6 cellular contexts compared by ENCODE assay signal in genomic region chr11:65539401-65540289, GRCh38. TPM values are rescaled to one million over a fixed set of nuclear protein-coding genes. Genes with fewer than 3 reads are reported as not detected.
DNase-seq lines count a peak whose midpoint lies in the region; ATAC-seq and TF ChIP-seq lines count a peak whose summit lies in the region.

No MANE protein-coding gene starts in this region.

- in situ Hi-C loops in Panc1 (cut with HindIII; ENCODE audit: low pct_unique_long_range_greater_than_20kb, low sequenced_read_pairs): no loop called here

- H3K9me3 ChIP-seq in BE2C: no peaks in the 10 kb centered on the region
- no peaks in the 10 kb centered on the region for H3K9me3 ChIP-seq in Panc1 (ENCODE audit: control insufficient read depth, insufficient read depth, low read depth, low read length)
- no peaks in the 10 kb centered on the region for H3K9me3 ChIP-seq in right cardiac atrium (ENCODE audit: control insufficient read depth, low read length)

- intact Hi-C loops in Panc1 (cut with micrococcal nuclease; ENCODE audit: unreplicated experiment): no loop called here
- intact Hi-C loops in right cardiac atrium (cut with DNase I): loop anchor here in 3 of 4 donors (5.0 to 10.0 kb wide), 2 partner anchors 53 to 65 kb away; no protein-coding TSS in a partner anchor

- H3K27ac ChIP-seq in Panc1 (ENCODE audit: low read length) (peak overlapping the region; percentile 79), right cardiac atrium (ENCODE audit: low read length) (peak overlapping the region; percentile 79)

- TF ChIP-seq CTCF in BE2C (IDR thresholded peaks at IDR 0.05; ENCODE audit: low read depth, low read length) (no peak), Panc1 (IDR thresholded peaks at IDR 0.05) (peak; percentile 35; the same call in 1 of the 2 replicates)

- H3K4me1 ChIP-seq in BE2C: no peaks in the 10 kb centered on the region
- peaks cover 18% of the 10 kb centered on the region for H3K4me1 ChIP-seq in Panc1 (ENCODE audit: control insufficient read depth, insufficient read depth, low read length)
- peaks cover 6% of the 10 kb centered on the region for H3K4me1 ChIP-seq in right cardiac atrium (ENCODE audit: control insufficient read depth, insufficient read depth, low read length)

- peak overlapping the region; percentile 49 for H3K4me3 ChIP-seq in BE2C (ENCODE audit: low read depth, low read length)
- H3K4me3 ChIP-seq in Panc1 (ENCODE audit: low read depth in 2 of 2, low read length in 2 of 2): peak overlapping the region; percentile 64 to 68
- peak overlapping the region; percentile 36 for H3K4me3 ChIP-seq in right cardiac atrium (ENCODE audit: low read length)

- CTCF ChIA-PET in Panc1 (lab: Charles Lee): interaction anchor here (0.7 to 2.7 kb wide), 7 partner anchors 10 to 54 kb away, joined by 3 to 22 read pairs (median 3); partner anchors contain the start of genes FAM89B and ZNRD2

- POLR2A ChIA-PET in Panc1 (lab: Charles Lee): interaction anchor here (0.6 to 0.9 kb wide), 2 partner anchors 61 to 116 kb away, joined by 3 read pairs; no protein-coding TSS in a partner anchor

- no peaks in the 10 kb centered on the region for H3K36me3 ChIP-seq in BE2C
- H3K36me3 ChIP-seq in Panc1 (ENCODE audit: control insufficient read depth, insufficient read depth, low read length): peaks cover 2% of the 10 kb centered on the region; the same call in 1 of the 2 replicates

- ATAC-seq in GM21737 (IDR thresholded peaks at IDR 0.05; ENCODE audit: unreplicated experiment): peak; percentile 41
- peak; percentile 79 for ATAC-seq in Panc1
- no peak for ATAC-seq in right cardiac atrium

- DNase-seq in BE2C (no peak), Panc1 (ENCODE audit: low read depth, low spot score) (no peak), right cardiac atrium (no peak), ureter (ENCODE audit: low spot score) (peak; percentile 78), CD1c-positive myeloid dendritic cell (ENCODE audit: extremely low spot score) (no peak)

- BruUV-seq in Panc1 (replicated peaks; lab: Mats Ljungman, UMichigan): no TSS peak

- H3K27me3 ChIP-seq in BE2C (no peaks in the 10 kb centered on the region), Panc1 (ENCODE audit: control insufficient read depth, insufficient read depth, low read length) (no peaks in the 10 kb centered on the region), right cardiac atrium (ENCODE audit: control insufficient read depth, insufficient read depth) (no peaks in the 10 kb centered on the region)

- 42% methylated on average over 90 of the region's 90 CpGs for WGBS in right cardiac atrium

RNA-seq across cellular contexts. Expression of gene SCYL1, which starts 14.8 kb away (rescaled TPM):
- polyA plus RNA-seq in BE2C (2012; ENCODE audit: insufficient read depth, insufficient read length, low read depth): 66.9 TPM
- total RNA-seq in Panc1 (2021; ENCODE audit: unreplicated experiment) (117 TPM), right cardiac atrium (10 to 100 TPM; 59.9 to 65.2 (median 62.8) TPM), ureter (62.9 TPM)
- polyA plus RNA-seq in Panc1 (2012; ENCODE audit: insufficient read length): 172 TPM
- 56.6 TPM for polyA plus RNA-seq in right cardiac atrium

RNA-seq across cellular contexts. Expression of gene LTBP3, which starts 18.5 kb away (rescaled TPM):
- 99.8 TPM for polyA plus RNA-seq in BE2C (2012; ENCODE audit: insufficient read depth, insufficient read length, low read depth)
- total RNA-seq in Panc1 (2021; ENCODE audit: unreplicated experiment): 133 TPM
- polyA plus RNA-seq in Panc1 (2012; ENCODE audit: insufficient read length): 275 TPM
- total RNA-seq in right cardiac atrium: 100 to 1,000 TPM; 128 to 161 (median 140) TPM
- 60.2 TPM for polyA plus RNA-seq in right cardiac atrium
- total RNA-seq in ureter: 120 TPM

RNA-seq across cellular contexts. Expression of gene ZNRD2, which starts 30.6 kb away (rescaled TPM):
- polyA plus RNA-seq in BE2C (2012; ENCODE audit: insufficient read depth, insufficient read length, low read depth): 321 TPM
- total RNA-seq in Panc1 (2021; ENCODE audit: unreplicated experiment) (61.2 TPM), right cardiac atrium (10 to 100 TPM; 32.6 to 35.3 (median 34.9) TPM), ureter (50.3 TPM)
- 138 TPM for polyA plus RNA-seq in Panc1 (2012; ENCODE audit: insufficient read length)
- polyA plus RNA-seq in right cardiac atrium: 56.8 TPM

RNA-seq across cellular contexts. Expression of gene FAM89B, which starts 32.7 kb away (rescaled TPM):
- 68.0 TPM for polyA plus RNA-seq in BE2C (2012; ENCODE audit: insufficient read depth, insufficient read length, low read depth)
- total RNA-seq in Panc1 (2021; ENCODE audit: unreplicated experiment): 102 TPM
- 151 TPM for polyA plus RNA-seq in Panc1 (2012; ENCODE audit: insufficient read length)
- 10 to 100 TPM; 40.5 to 46.6 (median 45.9) TPM for total RNA-seq in right cardiac atrium
- 43.0 TPM for polyA plus RNA-seq in right cardiac atrium
- 21.9 TPM for total RNA-seq in ureter

RNA-seq across cellular contexts. Expression of gene EHBP1L1, which starts 36.2 kb away (rescaled TPM):
- 3.9 TPM for polyA plus RNA-seq in BE2C (2012; ENCODE audit: insufficient read depth, insufficient read length, low read depth)
- total RNA-seq in Panc1 (2021; ENCODE audit: unreplicated experiment) (108 TPM), right cardiac atrium (10 to 100 TPM; 43.9 to 80.2 (median 48.2) TPM), ureter (122 TPM)
- polyA plus RNA-seq in Panc1 (2012; ENCODE audit: insufficient read length): 109 TPM
- polyA plus RNA-seq in right cardiac atrium: 35.7 TPM

Comparison
In these comparisons a context has a peak if more than half of its experiments do, and no peak if none do; other contexts are left out.
1. ATAC-seq: peak in GM21737 (single experiment) and Panc1 (single experiment); none in right cardiac atrium (0 of 2).
2. Peak in every context shown above with its lines, with median percentiles within 50 percentile points of each other: H3K4me3 ChIP-seq.